In the genomic region with DNA sequence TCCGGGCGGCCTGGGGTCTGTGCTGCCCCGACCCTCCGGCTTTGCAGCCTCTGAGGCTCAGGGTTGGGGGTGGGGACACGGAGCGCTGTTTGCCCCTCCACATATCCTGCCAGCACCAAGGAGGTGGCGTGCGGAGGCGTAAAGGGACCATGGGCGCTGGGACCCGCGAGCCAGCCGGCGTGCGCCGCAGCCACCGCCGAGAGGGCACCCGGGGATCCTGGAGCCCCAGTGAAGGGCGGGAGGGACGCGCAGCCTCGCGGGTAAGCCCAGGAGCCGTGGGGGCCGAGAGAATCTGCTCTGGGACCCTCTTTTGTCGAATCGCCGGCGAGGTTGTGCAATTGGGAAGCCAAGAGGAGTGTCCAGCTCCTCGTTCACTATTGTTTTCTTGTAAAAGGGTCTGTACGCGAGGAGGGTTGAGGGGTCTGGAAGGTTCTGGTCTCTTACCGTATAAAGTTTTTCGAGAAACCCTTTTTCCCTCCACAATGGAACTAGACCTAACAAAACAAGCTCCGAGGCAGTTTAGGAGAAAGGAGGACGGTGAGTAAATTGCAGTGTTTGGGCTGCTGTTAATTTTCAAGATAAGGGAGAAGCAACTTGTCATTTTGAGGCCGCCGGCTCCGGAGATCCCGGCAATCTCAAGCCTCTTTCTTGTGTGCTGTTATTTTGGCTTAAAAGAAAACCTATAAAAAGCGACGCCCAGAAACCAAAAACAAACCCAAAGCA, we compare ENCODE assay signal across 8 cellular contexts. TPM values are rescaled to one million over a fixed set of nuclear protein-coding genes. Genes with fewer than 3 reads are reported as not detected.
DNase-seq lines count a peak whose midpoint lies in the region; ATAC-seq, FAIRE-seq and TF ChIP-seq lines count a peak whose summit lies in the region.

No MANE protein-coding gene starts in this region.

- peak overlapping the region; percentile 10 to 77 (median 65) for H3K27ac ChIP-seq in pancreas

- H3K9me3 ChIP-seq in pancreas: no peaks in the 10 kb centered on the region

- WGBS in pancreas, 2 donors: 0% methylated on average over 43 of the region's 43 CpGs

- peak overlapping the region; percentile 54 to 83 (median 69) for H3K4me3 ChIP-seq in pancreas

- POLR2A ChIA-PET in activated naive CD8-positive, alpha-beta T cell treated with anti-CD3 and anti-CD28 coated beads, Interleukin-2, amount 10 ng/mL, durations not matched to agents 7 days and 5 days (lab: Charles Lee): no interaction called here

- no peaks in the 10 kb centered on the region for H3K36me3 ChIP-seq in pancreas

- H3K4me1 Mint-ChIP-seq in activated naive CD8-positive, alpha-beta T cell treated with anti-CD3 and anti-CD28 coated beads, Interleukin-2, amount 10 ng/mL, durations not matched to agents 7 days and 5 days: peaks cover 21% of the 10 kb centered on the region

- peak overlapping the region; percentile 80 for H3K4me3 Mint-ChIP-seq in activated naive CD8-positive, alpha-beta T cell treated with anti-CD3 and anti-CD28 coated beads, Interleukin-2, amount 10 ng/mL, durations not matched to agents 7 days and 5 days

- DNase-seq in Caki2 (ENCODE audit: low read depth) (peak; percentile 40), HuH-7 (ENCODE audit: low spot score) (peak; percentile 49), left cardiac atrium (peak; percentile 49), pancreas (peak in 4 of 6 donors; percentile 7 to 74 (median 28)), MV-4-11 (lab: John Stamatoyannopoulos, UW) (no peak), NCI-H1048 (lab: John Stamatoyannopoulos, UW) (no peak)
- peak; percentile 52 for DNase-seq in activated naive CD8-positive, alpha-beta T cell treated with anti-CD3 and anti-CD28 coated beads, Interleukin-2, amount 10 ng/mL, durations not matched to agents 7 days and 5 days

- H3K36me3 Mint-ChIP-seq in activated naive CD8-positive, alpha-beta T cell treated with anti-CD3 and anti-CD28 coated beads, Interleukin-2, amount 10 ng/mL, durations not matched to agents 7 days and 5 days: no peaks in the 10 kb centered on the region

- FAIRE-seq in pancreas (lab: Jason Lieb, UNC): no peak

- in situ Hi-C loops in Caki2 (cut with HindIII; ENCODE audit: low pct_unique_long_range_greater_than_20kb, low sequenced_read_pairs): no loop called here

- no peaks in the 10 kb centered on the region for H3K9me3 Mint-ChIP-seq in activated naive CD8-positive, alpha-beta T cell treated with anti-CD3 and anti-CD28 coated beads, Interleukin-2, amount 10 ng/mL, durations not matched to agents 7 days and 5 days

- H3K4me1 ChIP-seq in pancreas: no peaks in the 10 kb centered on the region

- H3K27me3 Mint-ChIP-seq in activated naive CD8-positive, alpha-beta T cell treated with anti-CD3 and anti-CD28 coated beads, Interleukin-2, amount 10 ng/mL, durations not matched to agents 7 days and 5 days: peaks cover 69% of the 10 kb centered on the region

- ATAC-seq in GM19452 (IDR thresholded peaks at IDR 0.05; ENCODE audit: unreplicated experiment): peak; percentile 25
- ATAC-seq in activated naive CD8-positive, alpha-beta T cell treated with anti-CD3 and anti-CD28 coated beads, Interleukin-2, amount 10 ng/mL, durations not matched to agents 7 days and 5 days (ENCODE audit: low read depth): peak; percentile 49
- ATAC-seq in left cardiac atrium: peak; percentile 69 to 72
- ATAC-seq in pancreas: peak; percentile 51 to 75 (median 68)

- TF ChIP-seq CTCF in pancreas (IDR thresholded peaks at IDR 0.05): no peak

- H3K27ac Mint-ChIP-seq in activated naive CD8-positive, alpha-beta T cell treated with anti-CD3 and anti-CD28 coated beads, Interleukin-2, amount 10 ng/mL, durations not matched to agents 7 days and 5 days: no peak overlapping the region

- H3K27me3 ChIP-seq in pancreas: no peaks in the 10 kb centered on the region

- intact Hi-C loops in left cardiac atrium (cut with DNase I): loop anchor here in 1 of 2 donors (10.0 kb wide), 1 partner anchor 52 kb away; no protein-coding TSS in a partner anchor
- intact Hi-C loops in pancreas (cut with DNase I): loop anchor here in 1 of 3 donors (10.0 kb wide), 1 partner anchor 52 kb away; no protein-coding TSS in a partner anchor

RNA-seq across cellular contexts. Expression of gene ST3GAL6, which starts 29.9 kb away (rescaled TPM):
- total RNA-seq in Caki2 (2014; rRNA removed; shearing (Covaris generic); ENCODE audit: low replicate concordance): 0.78 and 6.5 TPM in 2 replicates
- total RNA-seq in activated naive CD8-positive, alpha-beta T cell treated with anti-CD3 and anti-CD28 coated beads, Interleukin-2, amount 10 ng/mL, durations not matched to agents 7 days and 5 days: under 1 TPM; 0.62 to 0.69 TPM
- total RNA-seq in left cardiac atrium (10 to 100 TPM; 22.2 to 36.3 TPM), pancreas (1 to 10 TPM; 3.6 to 9.5 (median 6.7) TPM)
- 10 to 100 TPM in 1 of 2 donors, 1 to 10 TPM in 1; 5.7 to 16.1 TPM for polyA plus RNA-seq in pancreas

Comparison
In these comparisons a context has a peak if more than half of its experiments do, and no peak if none do; other contexts are left out.
1. DNase-seq: peak in Caki2 (single experiment), HuH-7 (single experiment), activated naive CD8-positive, alpha-beta T cell treated with anti-CD3 and anti-CD28 coated beads, Interleukin-2, amount 10 ng/mL, durations not matched to agents 7 days and 5 days (single experiment), left cardiac atrium (single experiment) and pancreas (4 of 6); none in MV-4-11 (single experiment) and NCI-H1048 (single experiment).
2. Peak in every context shown above with its lines, with median percentiles within 50 percentile points of each other: ATAC-seq.